In genomic region chr2:48428449-48428848, GRCh38 we compare ENCODE assay signal across 2 cellular contexts.
A peak's percentile ranks its signal among the peaks of the same experiment; 100 is the strongest.
TF ChIP-seq lines count a peak whose summit lies in the region.

No MANE protein-coding gene starts in this region.

TF ChIP-seq in HEK293, 187 proteins besides CTCF, POLR2A, EP300 and RAD21:
- TF ChIP-seq SP7 (tag by site-specific recombination; IDR thresholded peaks at IDR 0.05) (no peak), EGR2 (tag by site-specific recombination; IDR thresholded peaks at IDR 0.05; ENCODE audit: low read depth) (peak; percentile 85), ZNF146 (tag by site-specific recombination; IDR thresholded peaks at IDR 0.05) (no peak), ZNF513 (tag by site-specific recombination; IDR thresholded peaks at IDR 0.05) (peak; percentile 64), PRDM1 (tag by site-specific recombination; IDR thresholded peaks at IDR 0.05) (peak; percentile 37; the same call in 1 of the 2 replicates), YY2 (tag by site-specific recombination; IDR thresholded peaks at IDR 0.05) (no peak), ZFHX2 (tag by site-specific recombination; conservative IDR thresholded peaks at IDR 0.05) (peak; percentile 80)

TF ChIP-seq in H1, 55 proteins besides CTCF, POLR2A, EP300 and RAD21:
- no peak for TF ChIP-seq MAFK (IDR thresholded peaks at IDR 0.05; ENCODE audit: low read depth, low read length)
- TF ChIP-seq POLR2AphosphoS5 (IDR thresholded peaks at IDR 0.05; ENCODE audit: low read depth, low read length) = no peak
- TF ChIP-seq SP2 (IDR thresholded peaks at IDR 0.05; ENCODE audit: low read length) = no peak
- no peak for TF ChIP-seq SP4 (IDR thresholded peaks at IDR 0.05; ENCODE audit: low read length)
- TF ChIP-seq RNF2 (IDR thresholded peaks at IDR 0.05; ENCODE audit: borderline replicate concordance, low read depth, low read length, missing control alignments, poor library complexity, severe bottlenecking) = no peak
- no peak for TF ChIP-seq BCL11A (IDR thresholded peaks at IDR 0.05; ENCODE audit: low read depth in 2 of 2, low read length in 2 of 2)
- no peak for TF ChIP-seq USF2 (IDR thresholded peaks at IDR 0.05; ENCODE audit: low read length)
TF ChIP-seq in H1: peak in this region for 0.
